In genomic region chr7:116316838-116317612, GRCh38 we compare ENCODE assay signal across 8 cellular contexts.
DNase-seq lines count a peak whose midpoint lies in the region; ATAC-seq, FAIRE-seq and TF ChIP-seq lines count a peak whose summit lies in the region.

No MANE protein-coding gene starts in this region.

- peak; percentile 86 for DNase-seq in Caki2 (ENCODE audit: low read depth)
- DNase-seq in anterior cingulate cortex (lab: John Stamatoyannopoulos, UW): peak in 37 of 58 donors; percentile 1 to 88 (median 38)
- DNase-seq in keratinocyte (ENCODE audit: low read depth, low spot score): peak; percentile 98
- peak; percentile 12 to 36 for DNase-seq in stimulated activated CD4-positive, alpha-beta T cell treated with anti-CD3 and anti-CD28 coated beads, Interleukin-4, amount 100 ng/mL, for 48 hours (ENCODE audit: low read depth in 2 of 2)
- DNase-seq in COR-L47 (lab: John Stamatoyannopoulos, UW): no peak
- DNase-seq in HAP-1 (ENCODE audit: low spot score in 2 of 2): no peak

- peak; percentile 98 for FAIRE-seq in keratinocyte (lab: Jason Lieb, UNC)

- no peaks in the 10 kb centered on the region for H3K79me2 ChIP-seq in keratinocyte (ENCODE audit: control insufficient read depth, insufficient read depth, low read length)

- H2AFZ ChIP-seq in keratinocyte (ENCODE audit: control insufficient read depth, low read length): no peak overlapping the region

- no peaks in the 10 kb centered on the region for H3K27me3 ChIP-seq in keratinocyte (ENCODE audit: control insufficient read depth, extremely low read depth, insufficient read depth, low read length)
- no peaks in the 10 kb centered on the region for H3K27me3 ChIP-seq in HAP-1 (ENCODE audit: low read depth)

- no peaks in the 10 kb centered on the region for H3K9me1 ChIP-seq in keratinocyte (ENCODE audit: control insufficient read depth, extremely low read depth, insufficient read depth, low read length)

- TF ChIP-seq CTCF in keratinocyte (optimal IDR thresholded peaks at IDR 0.05 in 1 of 3, IDR thresholded peaks at IDR 0.05 in 1 of 3, conservative IDR thresholded peaks at IDR 0.05 in 1 of 3; ENCODE audit: extremely low read depth in 1 of 3, insufficient read depth in 2 of 3, low read length in 3 of 3): no peak

- dilution Hi-C loops in keratinocyte (cut with MboI; ENCODE audit: extremely low pct_ligation_motif_present, low sequenced_read_pairs): no loop called here

- in situ Hi-C loops in Caki2 (cut with HindIII; ENCODE audit: low pct_unique_long_range_greater_than_20kb, low sequenced_read_pairs) (no loop called here), HAP-1 (cut with MboI; ENCODE audit: low sequenced_read_pairs) (no loop called here)

- peak overlapping the region; percentile 64 for H3K9ac ChIP-seq in keratinocyte (ENCODE audit: control insufficient read depth, extremely low read depth, insufficient read depth, low read length)

- H3K4me2 ChIP-seq in keratinocyte (ENCODE audit: control insufficient read depth, extremely low read depth, insufficient read depth, low read depth, low read length): peak overlapping the region; percentile 73

- ATAC-seq in GM19467 (IDR thresholded peaks at IDR 0.05; ENCODE audit: unreplicated experiment) (peak; percentile 89), HG03460 (IDR thresholded peaks at IDR 0.05; ENCODE audit: unreplicated experiment) (peak; percentile 92)

- H3K27ac ChIP-seq in keratinocyte (ENCODE audit: control insufficient read depth, insufficient read depth, low read length): peak overlapping the region; percentile 95

- H3K4me3 ChIP-seq in keratinocyte (ENCODE audit: control insufficient read depth in 2 of 3, extremely low read depth in 1 of 3, insufficient read depth in 2 of 3, low read depth in 1 of 3, low read length in 3 of 3): peak overlapping the region in 2 of 3 experiments; percentile 43 to 44
- no peak overlapping the region for H3K4me3 ChIP-seq in HAP-1

- H3K36me3 ChIP-seq in keratinocyte (ENCODE audit: control insufficient read depth in 2 of 2, extremely low read depth in 1 of 2, insufficient read depth in 2 of 2, low read length in 2 of 2) (no peaks in the 10 kb centered on the region), HAP-1 (replicated peaks) (no peaks in the 10 kb centered on the region)

- H4K20me1 ChIP-seq in keratinocyte (ENCODE audit: control insufficient read depth, extremely low read depth, insufficient read depth, low read length): no peaks in the 10 kb centered on the region

- H3K9me3 ChIP-seq in keratinocyte (ENCODE audit: control insufficient read depth, low read depth, low read length) (no peaks in the 10 kb centered on the region), HAP-1 (no peaks in the 10 kb centered on the region)

- H3K4me1 ChIP-seq in keratinocyte (ENCODE audit: control insufficient read depth, extremely low read depth, insufficient read depth, low read length) (peaks cover 28% of the 10 kb centered on the region), HAP-1 (no peaks in the 10 kb centered on the region)

Comparison
In these comparisons a context has a peak if more than half of its experiments do, and no peak if none do; other contexts are left out.
1. DNase-seq: peak in Caki2 (single experiment), anterior cingulate cortex (37 of 58), keratinocyte (single experiment) and stimulated activated CD4-positive, alpha-beta T cell treated with anti-CD3 and anti-CD28 coated beads, Interleukin-4, amount 100 ng/mL, for 48 hours (2 of 2); none in COR-L47 (single experiment) and HAP-1 (0 of 2).